In genomic region chr12:52156757-52157565, GRCh38 we compare ENCODE assay signal across 8 cellular contexts. TPM values are rescaled to one million over a fixed set of nuclear protein-coding genes. Genes with fewer than 3 reads are reported as not detected.
A peak's percentile ranks its signal among the peaks of the same experiment; 100 is the strongest.
DNase-seq lines count a peak whose midpoint lies in the region; ATAC-seq and TF ChIP-seq lines count a peak whose summit lies in the region.

No MANE protein-coding gene starts in this region.

- H3K9me3 Mint-ChIP-seq in chondrocyte (ENCODE audit: low read depth) = no peaks in the 10 kb centered on the region

- H3K27me3 Mint-ChIP-seq in chondrocyte (ENCODE audit: low read depth) = no peaks in the 10 kb centered on the region

- H3K27ac Mint-ChIP-seq in chondrocyte (ENCODE audit: unreplicated experiment) = no peak overlapping the region

- no peaks in the 10 kb centered on the region for H3K36me3 Mint-ChIP-seq in chondrocyte (ENCODE audit: low read depth)

- H3K4me1 Mint-ChIP-seq in chondrocyte (ENCODE audit: low read depth) = peaks cover 16% of the 10 kb centered on the region

- H3K9me3 ChIP-seq in left lung = no peaks in the 10 kb centered on the region

- H3K36me3 ChIP-seq in left lung = no peaks in the 10 kb centered on the region

- H3K4me1 ChIP-seq in left lung = peaks cover 7 to 10% of the 10 kb centered on the region in 2 donors

- no peak overlapping the region for H3K4me3 ChIP-seq in left lung

- DNase-seq in activated gamma-delta T cell treated with Interleukin-2 at 50 U/mL for 16 hours = peak; percentile 57
- DNase-seq in activated gamma-delta T cell (lab: John Stamatoyannopoulos, UW) = no peak
- DNase-seq in NCI-H2171 (lab: John Stamatoyannopoulos, UW) = peak; percentile 60
- peak; percentile 70 to 71 for DNase-seq in activated CD4-positive, alpha-beta T cell treated with anti-CD3 and anti-CD28 coated beads for 4 hours
- peak; percentile 92 for DNase-seq in chondrocyte (ENCODE audit: low spot score)
- DNase-seq in left lung = peak; percentile 67 to 94
- peak; percentile 35 to 66 (median 36) for DNase-seq in stimulated activated CD4-positive, alpha-beta T cell treated with anti-CD3 and anti-CD28 coated beads, TNF-alpha, amount 100 ng/mL, for 1 hour (ENCODE audit: low read depth in 3 of 3, low spot score in 1 of 3)

- peaks cover 0 to 12% of the 10 kb centered on the region in 2 donors for H3K27me3 ChIP-seq in left lung

- intact Hi-C loops in left lung (cut with DNase I) = loop anchor here in 1 of 2 donors (5.0 to 10.0 kb wide), 2 partner anchors 165 to 728 kb away; partner anchors contain the start of gene KRT83

- H3K4me3 Mint-ChIP-seq in chondrocyte (ENCODE audit: unreplicated experiment) = no peak overlapping the region

- ATAC-seq in left lung (peak; percentile 78), HG03039 (IDR thresholded peaks at IDR 0.05; ENCODE audit: unreplicated experiment) (no peak)

- TF ChIP-seq CTCF in chondrocyte (IDR thresholded peaks at IDR 0.05) (peak; percentile 99), left lung (IDR thresholded peaks at IDR 0.05) (peak; percentile 90 to 95)

- no peak overlapping the region for H3K27ac ChIP-seq in left lung

RNA-seq across cellular contexts. Expression of gene KRT80, which starts 34.9 kb away (rescaled TPM):
- total RNA-seq in chondrocyte (10.7 to 17.0 TPM (median 12.1 TPM) in 3 replicates), left lung (10 to 100 TPM; 27.6 to 30.1 TPM)
